ENCODE assay signal across 8 cellular contexts in genomic region chr2:239225921-239226561, GRCh38.
DNase-seq lines count a peak whose midpoint lies in the region; ATAC-seq and TF ChIP-seq lines count a peak whose summit lies in the region.

No MANE protein-coding gene starts in this region.

- peaks cover 14% of the 10 kb centered on the region for H3F3A ChIP-seq in smooth muscle cell (ENCODE audit: low read depth)

- no peak overlapping the region for H2AFZ ChIP-seq in smooth muscle cell (ENCODE audit: low read depth)

- no peaks in the 10 kb centered on the region for H3K36me3 Mint-ChIP-seq in activated naive CD8-positive, alpha-beta T cell treated with anti-CD3 and anti-CD28 coated beads, Interleukin-2, amount 50 U/mL, for 24 hours (ENCODE audit: low read depth)

- H3K4me3 ChIP-seq in smooth muscle cell = no peak overlapping the region

- H3K36me3 ChIP-seq in smooth muscle cell (ENCODE audit: low read depth) = no peaks in the 10 kb centered on the region

- H3K27ac ChIP-seq in smooth muscle cell (ENCODE audit: low read depth) = peak overlapping the region; percentile 89

- ATAC-seq in activated naive CD8-positive, alpha-beta T cell treated with anti-CD3 and anti-CD28 coated beads, Interleukin-2, amount 50 U/mL, for 24 hours = no peak
- ATAC-seq in GM21423 (IDR thresholded peaks at IDR 0.05; ENCODE audit: unreplicated experiment) (no peak), GM21390 (IDR thresholded peaks at IDR 0.05; ENCODE audit: unreplicated experiment) (no peak)
- ATAC-seq in activated CD4-positive, CD25-positive, alpha-beta regulatory T cell treated with anti-CD3 and anti-CD28 coated beads, Interleukin-2, amount 50 U/mL, for 24 hours = no peak

- H3K9me3 ChIP-seq in smooth muscle cell (replicated peaks; ENCODE audit: low read depth) = no peaks in the 10 kb centered on the region

- peak overlapping the region; percentile 32 for H3K27ac Mint-ChIP-seq in activated naive CD8-positive, alpha-beta T cell treated with anti-CD3 and anti-CD28 coated beads, Interleukin-2, amount 50 U/mL, for 24 hours

- DNase-seq in GM03348 (ENCODE audit: low spot score) = peak; percentile 85
- DNase-seq in activated naive CD8-positive, alpha-beta T cell treated with anti-CD3 and anti-CD28 coated beads, Interleukin-2, amount 50 U/mL, for 24 hours = no peak
- DNase-seq in hepatic stellate cell (ENCODE audit: low spot score) = peak; percentile 88
- DNase-seq in smooth muscle cell (lab: John Stamatoyannopoulos, UW; ENCODE audit: unreplicated experiment) = no peak
- DNase-seq in GOT3 (lab: John Stamatoyannopoulos, UW) = no peak

- peaks cover 49% of the 10 kb centered on the region for H3K4me1 ChIP-seq in smooth muscle cell (ENCODE audit: low read depth)

- no peaks in the 10 kb centered on the region for H3K27me3 Mint-ChIP-seq in activated naive CD8-positive, alpha-beta T cell treated with anti-CD3 and anti-CD28 coated beads, Interleukin-2, amount 50 U/mL, for 24 hours

- H3K27me3 ChIP-seq in smooth muscle cell (ENCODE audit: low read depth) = no peaks in the 10 kb centered on the region

- H3K4me1 Mint-ChIP-seq in activated naive CD8-positive, alpha-beta T cell treated with anti-CD3 and anti-CD28 coated beads, Interleukin-2, amount 50 U/mL, for 24 hours = peaks cover 69% of the 10 kb centered on the region

- peaks cover 12% of the 10 kb centered on the region for H3K79me2 ChIP-seq in smooth muscle cell (ENCODE audit: low read depth)

- H3K9ac ChIP-seq in smooth muscle cell (ENCODE audit: low read depth) = peak overlapping the region; percentile 63

- H4K20me1 ChIP-seq in smooth muscle cell (ENCODE audit: low read depth) = peaks cover 10% of the 10 kb centered on the region

- H3K4me2 ChIP-seq in smooth muscle cell = peak overlapping the region; percentile 76

- no peak overlapping the region for H3K4me3 Mint-ChIP-seq in activated naive CD8-positive, alpha-beta T cell treated with anti-CD3 and anti-CD28 coated beads, Interleukin-2, amount 50 U/mL, for 24 hours

- no peaks in the 10 kb centered on the region for H3K9me3 Mint-ChIP-seq in activated naive CD8-positive, alpha-beta T cell treated with anti-CD3 and anti-CD28 coated beads, Interleukin-2, amount 50 U/mL, for 24 hours

- no peak for TF ChIP-seq CTCF in smooth muscle cell (IDR thresholded peaks at IDR 0.05; ENCODE audit: borderline replicate concordance, insufficient read depth, poor library complexity, severe bottlenecking)

- 28% methylated on average over 13 of the region's 13 CpGs for WGBS in smooth muscle cell (ENCODE audit: low lambda C conversion rate)

Comparison
In these comparisons a context has a peak if more than half of its experiments do, and no peak if none do; other contexts are left out.
1. DNase-seq: peak in GM03348 (single experiment) and hepatic stellate cell (single experiment); none in activated naive CD8-positive, alpha-beta T cell treated with anti-CD3 and anti-CD28 coated beads, Interleukin-2, amount 50 U/mL, for 24 hours (single experiment), smooth muscle cell (single experiment) and GOT3 (single experiment).